ENCODE assay signal across 18 cellular contexts in the genomic region with DNA sequence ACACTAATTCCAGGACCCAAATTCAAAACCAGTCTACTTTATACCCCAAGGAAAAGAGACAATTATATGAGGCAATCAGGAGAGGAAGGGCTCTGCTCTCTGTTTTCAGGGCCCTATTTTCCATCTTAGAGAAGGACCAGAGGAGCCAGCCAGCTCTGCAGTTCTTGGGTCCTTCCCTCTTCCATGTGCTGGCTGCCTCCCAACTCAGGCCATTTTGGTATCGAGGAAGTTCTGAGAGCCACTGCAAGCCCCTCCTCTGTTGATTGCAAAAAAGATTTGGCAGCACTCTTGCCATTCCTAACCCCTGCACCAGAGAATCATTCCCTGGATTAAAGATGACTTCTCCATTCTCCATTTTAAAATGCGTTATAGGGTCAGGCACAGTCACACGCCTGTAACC.
DNase-seq lines count a peak whose midpoint lies in the region; ATAC-seq and TF ChIP-seq lines count a peak whose summit lies in the region.
"Had no signal": no experiment of that assay in that cellular context is flagged by ENCODE, and none has a peak within 500 bp of the region (broad histone marks: within the 10 kb centered on the region; RNA-seq: fewer than 3 reads in every experiment).

No MANE protein-coding gene starts in this region.

- intact Hi-C loops in Right ventricle myocardium superior (cut with DNase I) (no loop called here), cardiac septum (cut with DNase I) (no loop called here), lower lobe of right lung (cut with DNase I) (no loop called here)

- ATAC-seq in Right ventricle myocardium superior (ENCODE audit: poor library complexity) = no peak
- ATAC-seq in lower lobe of right lung = no peak
- ATAC-seq: HCT116 had no signal

- H3K27ac ChIP-seq in lower lobe of right lung (no peak overlapping the region), neutrophil (peak overlapping the region; percentile 59)
- H3K27ac ChIP-seq: BLaER1, GM23248, HL-60 had no signal

- no peaks in the 10 kb centered on the region for H3K27me3 ChIP-seq in lower lobe of right lung (ENCODE audit: low read depth)
- H3K27me3 ChIP-seq in neutrophil = no peaks in the 10 kb centered on the region
- H3K27me3 ChIP-seq: BLaER1 had no signal

- DNase-seq in Right ventricle myocardium superior (peak; percentile 48), cardiac septum (ENCODE audit: low spot score) (no peak), OCI-M1 (lab: John Stamatoyannopoulos, UW) (peak; percentile 24), lower lobe of right lung (peak; percentile 50), COLO668 (lab: John Stamatoyannopoulos, UW; ENCODE audit: unreplicated experiment) (no peak), SHP77 treated with DMSO at 0.1 percent for 48 hours (lab: John Stamatoyannopoulos, UW) (no peak), NOMO-1 treated with dmso at 0.1 percent for 144 hours (lab: John Stamatoyannopoulos, UW; ENCODE audit: unreplicated experiment) (no peak)
- DNase-seq: 8988T; CD4-positive, alpha-beta memory T cell; COR-L47; GDM1; GM23248; H7; HFFc6 had no signal

- peaks cover 6% of the 10 kb centered on the region for H3K9me3 ChIP-seq in lower lobe of right lung
- H3K9me3 ChIP-seq in neutrophil = no peaks in the 10 kb centered on the region

- no peak overlapping the region for H3K4me3 ChIP-seq in lower lobe of right lung
- H3K4me3 ChIP-seq in neutrophil (ENCODE audit: low read depth in 1 of 2, low read length in 1 of 2) = no peak overlapping the region
- H3K4me3 ChIP-seq: BLaER1, GM23248 had no signal

- H3K36me3 ChIP-seq in lower lobe of right lung (no peaks in the 10 kb centered on the region), neutrophil (peaks cover 52% of the 10 kb centered on the region)
- H3K36me3 ChIP-seq: BLaER1 had no signal

- H3K4me1 ChIP-seq in lower lobe of right lung (no peaks in the 10 kb centered on the region), neutrophil (ENCODE audit: control insufficient read depth in 1 of 2, insufficient read depth in 1 of 2, low read depth in 1 of 2, low read length in 1 of 2) (peaks cover 34 to 39% of the 10 kb centered on the region in 2 experiments)

- TF ChIP-seq CTCF in lower lobe of right lung (IDR thresholded peaks at IDR 0.05) = no peak
- no peak for TF ChIP-seq CTCF in neutrophil (IDR thresholded peaks at IDR 0.05)

Comparison
In these comparisons a context has a peak if more than half of its experiments do, and no peak if none do; other contexts are left out.
1. DNase-seq: peak in Right ventricle myocardium superior (single experiment), OCI-M1 (single experiment) and lower lobe of right lung (single experiment); none in cardiac septum (single experiment), COLO668 (single experiment), SHP77 treated with DMSO at 0.1 percent for 48 hours (single experiment) and NOMO-1 treated with dmso at 0.1 percent for 144 hours (single experiment).